ENCODE assay signal across 1 cellular context in the genomic region with DNA sequence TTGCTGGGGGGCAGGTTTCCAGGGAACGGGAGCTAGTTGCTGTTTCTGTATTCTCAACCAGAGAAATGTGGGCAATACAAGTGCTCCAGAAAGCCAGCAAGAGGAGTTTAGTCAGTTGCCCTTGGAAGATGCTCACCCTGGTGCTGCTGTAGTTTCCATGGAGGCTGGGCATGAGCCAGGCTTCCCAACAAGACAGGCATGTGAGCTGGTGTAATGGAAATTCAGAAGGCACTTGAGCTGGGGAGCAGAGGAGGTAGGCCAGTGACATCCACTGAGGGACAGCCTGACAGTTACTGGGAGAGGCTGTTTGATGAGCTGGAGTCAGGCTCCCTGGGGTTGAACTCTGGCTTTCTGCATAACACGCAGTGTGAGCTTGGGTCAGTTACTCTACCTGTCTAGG.
TF ChIP-seq lines count a peak whose summit lies in the region.

No MANE protein-coding gene starts in this region.

TF ChIP-seq in HepG2, 621 proteins besides CTCF, POLR2A, EP300 and RAD21 (continued from another document):
- TF ChIP-seq ZNF720 (CRISPR knock-in tag; IDR thresholded peaks at IDR 0.05) = 0 out of 2 replicates have a peak, but pooled peaks have one; percentile 12
- TF ChIP-seq KDM6A (CRISPR knock-in tag; IDR thresholded peaks at IDR 0.05; ENCODE audit: low read depth) = no peak
TF ChIP-seq in HepG2: peak in this region for 3.
